In genomic region chr15:89506026-89506686, GRCh38 we compare ENCODE assay signal across 20 cellular contexts. TPM values are rescaled to one million over a fixed set of nuclear protein-coding genes. Genes with fewer than 3 reads are reported as not detected.
DNase-seq lines count a peak whose midpoint lies in the region; ATAC-seq, FAIRE-seq and TF ChIP-seq lines count a peak whose summit lies in the region.
"Had no signal": no experiment of that assay in that cellular context is flagged by ENCODE, and none has a peak within 500 bp of the region (broad histone marks: within the 10 kb centered on the region; RNA-seq: fewer than 3 reads in every experiment).

No MANE protein-coding gene starts in this region.

- H3K79me2 ChIP-seq in H1 (ENCODE audit: control insufficient read depth in 1 of 2, insufficient read depth in 2 of 2, low read length in 2 of 2): no peaks in the 10 kb centered on the region

- 87% methylated on average over 4 of the region's 4 CpGs; no CpG with 5 or more reads in 1 of the 2 experiments for WGBS in H1 (ENCODE audit: extremely low coverage in 1 of 2, insufficient coverage in 1 of 2, insufficient read length in 1 of 2, insufficient replicate concordance in 2 of 2, low coverage in 1 of 2, low lambda C conversion rate in 2 of 2, missing lambda C conversion rate in 1 of 2), 2 experiments
- 82% methylated on average over 4 of the region's 4 CpGs for WGBS in right cardiac atrium

- H4K8ac ChIP-seq in H1 (ENCODE audit: extremely low read depth, insufficient read depth, low read length): no peak overlapping the region

- no peak overlapping the region for H3K4me2 ChIP-seq in H1 (ENCODE audit: insufficient read depth in 1 of 2, low read depth in 2 of 2, low read length in 2 of 2)
- H3K4me2 ChIP-seq: BLaER1 treated with 17β-estradiol and CSF1 and Interleukin-3, amounts not matched to agents 10 nM and 100 nM had no signal

- CTCF ChIA-PET in H1 (lab: Charles Lee; ENCODE audit: partially characterized antibody): interaction anchor here (0.6 to 1.9 kb wide), 11 partner anchors 11 to 803 kb away, joined by 3 to 15 read pairs (median 3); partner anchors contain the start of gene RHCG

- no peak overlapping the region for H3K4ac ChIP-seq in H1 (replicated peaks; ENCODE audit: insufficient read length, low read depth, low read length)

- no peak overlapping the region for H2AFZ ChIP-seq in H1 (ENCODE audit: low read length)

- no peaks in the 10 kb centered on the region for H3K36me3 Mint-ChIP-seq in activated T-cell treated with anti-CD3 and anti-CD28 coated beads, Interleukin-2, amount 50 U/mL, for 24 hours (ENCODE audit: low read depth)
- no peaks in the 10 kb centered on the region for H3K36me3 Mint-ChIP-seq in activated T-cell treated with anti-CD3 and anti-CD28 coated beads, Interleukin-2, amount 50 U/mL, for 72 hours (ENCODE audit: insufficient read depth in 2 of 2)
- H3K36me3 Mint-ChIP-seq: CD4-positive, CD25-positive, alpha-beta regulatory T cell had no signal

- no peak overlapping the region for H2BK120ac ChIP-seq in H1 (replicated peaks; ENCODE audit: low read depth, low read length)

- H3K4me1 ChIP-seq in RWPE2 (ENCODE audit: insufficient read depth, poor library complexity, severe bottlenecking): peaks cover 12% of the 10 kb centered on the region
- H3K4me1 ChIP-seq in H1 (replicated peaks in 1 of 4; ENCODE audit: control insufficient read depth in 3 of 4, insufficient read depth in 4 of 4, low read length in 3 of 4): no peaks in the 10 kb centered on the region
- no peaks in the 10 kb centered on the region for H3K4me1 ChIP-seq in right cardiac atrium (ENCODE audit: control insufficient read depth, insufficient read depth, low read length)
- H3K4me1 ChIP-seq: BLaER1 treated with 17β-estradiol and CSF1 and Interleukin-3, amounts not matched to agents 10 nM and 100 nM had no signal

- H2BK12ac ChIP-seq in H1 (ENCODE audit: low read depth, low read length): no peak overlapping the region

- H2AK5ac ChIP-seq in H1 (ENCODE audit: low read depth, low read length): no peak overlapping the region

- H3K4me3 ChIP-seq in RWPE2 (ENCODE audit: severe bottlenecking): no peak overlapping the region
- no peak overlapping the region for H3K4me3 ChIP-seq in H1 (ENCODE audit: extremely low read depth in 1 of 4, insufficient read depth in 2 of 4, low read depth in 3 of 4, low read length in 4 of 4)
- no peak overlapping the region for H3K4me3 ChIP-seq in right cardiac atrium (ENCODE audit: low read length)
- H3K4me3 ChIP-seq: BLaER1 treated with 17β-estradiol and CSF1 and Interleukin-3, amounts not matched to agents 10 nM and 100 nM; GM12878 had no signal

- H3K4me1 Mint-ChIP-seq in activated T-cell treated with anti-CD3 and anti-CD28 coated beads, Interleukin-2, amount 50 U/mL, for 24 hours (ENCODE audit: low read depth): no peaks in the 10 kb centered on the region
- H3K4me1 Mint-ChIP-seq in activated T-cell treated with anti-CD3 and anti-CD28 coated beads, Interleukin-2, amount 50 U/mL, for 72 hours (ENCODE audit: low read depth): no peaks in the 10 kb centered on the region
- H3K4me1 Mint-ChIP-seq: CD4-positive, CD25-positive, alpha-beta regulatory T cell had no signal

- POLR2A ChIA-PET in H1 (lab: Charles Lee; ENCODE audit: partially characterized antibody): no interaction called here

- H3K27ac ChIP-seq in RWPE2 (ENCODE audit: poor library complexity, severe bottlenecking) (no peak overlapping the region), H1 (ENCODE audit: low read depth, low read length) (no peak overlapping the region), right cardiac atrium (ENCODE audit: low read length) (no peak overlapping the region)
- H3K27ac ChIP-seq: BLaER1 treated with 17β-estradiol and CSF1 and Interleukin-3, amounts not matched to agents 10 nM and 100 nM had no signal

- no peak overlapping the region for H3K56ac ChIP-seq in H1 (replicated peaks; ENCODE audit: insufficient read length, low read depth, low read length)

- no peak for ATAC-seq in activated T-cell treated with anti-CD3 and anti-CD28 coated beads, Interleukin-2, amount 50 U/mL, for 72 hours (replicated peaks in 1 of 2)
- ATAC-seq in RWPE2 (ENCODE audit: low read depth): no peak
- no peak for ATAC-seq in activated CD4-positive, CD25-positive, alpha-beta regulatory T cell treated with anti-CD3 and anti-CD28 coated beads, Interleukin-2, amount 50 U/mL, for 24 hours
- ATAC-seq in right cardiac atrium: no peak
- ATAC-seq: GM12878, HCT116 had no signal

- TF ChIP-seq RAD21 in H1 (IDR thresholded peaks at IDR 0.05 in 1 of 2, conservative IDR thresholded peaks at IDR 0.05 in 1 of 2; ENCODE audit: low read depth in 2 of 2, low read length in 2 of 2): no peak

- no peak overlapping the region for H3K18ac ChIP-seq in H1 (ENCODE audit: extremely low read depth, low read length)

- no peak overlapping the region for H4K91ac ChIP-seq in H1 (replicated peaks; ENCODE audit: insufficient read length, low read length)

- no peaks in the 10 kb centered on the region for H3K79me1 ChIP-seq in H1 (ENCODE audit: low read depth, low read length)

- H3K9me3 ChIP-seq in RWPE2 (ENCODE audit: severe bottlenecking) (no peaks in the 10 kb centered on the region), H1 (ENCODE audit: insufficient read depth in 2 of 2, low read depth in 1 of 2, low read length in 1 of 2) (no peaks in the 10 kb centered on the region), right cardiac atrium (ENCODE audit: control insufficient read depth, low read length) (no peaks in the 10 kb centered on the region)
- H3K9me3 ChIP-seq: BLaER1 treated with 17β-estradiol and CSF1 and Interleukin-3, amounts not matched to agents 10 nM and 100 nM had no signal

- H3K9ac ChIP-seq in H1 (replicated peaks in 1 of 4; ENCODE audit: extremely low read depth in 1 of 4, low read depth in 3 of 4, low read length in 3 of 4): no peak overlapping the region
- H3K9ac ChIP-seq: BLaER1 treated with 17β-estradiol and CSF1 and Interleukin-3, amounts not matched to agents 10 nM and 100 nM had no signal

- H3K27ac Mint-ChIP-seq in activated T-cell treated with anti-CD3 and anti-CD28 coated beads, Interleukin-2, amount 50 U/mL, for 24 hours: no peak overlapping the region
- H3K27ac Mint-ChIP-seq in activated T-cell treated with anti-CD3 and anti-CD28 coated beads, Interleukin-2, amount 50 U/mL, for 72 hours: no peak overlapping the region
- H3K27ac Mint-ChIP-seq: CD4-positive, CD25-positive, alpha-beta regulatory T cell had no signal

- FAIRE-seq in H1 (lab: Jason Lieb, UNC): no peak
- FAIRE-seq: GM12878, GM18507, H54 had no signal

- H3K4me3 Mint-ChIP-seq in activated T-cell treated with anti-CD3 and anti-CD28 coated beads, Interleukin-2, amount 50 U/mL, for 24 hours: no peak overlapping the region
- no peak overlapping the region for H3K4me3 Mint-ChIP-seq in activated T-cell treated with anti-CD3 and anti-CD28 coated beads, Interleukin-2, amount 50 U/mL, for 72 hours
- H3K4me3 Mint-ChIP-seq: CD4-positive, CD25-positive, alpha-beta regulatory T cell had no signal

- H2BK20ac ChIP-seq in H1 (ENCODE audit: low read length): no peak overlapping the region

- no peak overlapping the region for H3K14ac ChIP-seq in H1 (ENCODE audit: insufficient read length)

- H4K5ac ChIP-seq in H1 (ENCODE audit: insufficient read length, low read depth, low read length): no peak overlapping the region

- no peaks in the 10 kb centered on the region for H3K9me3 Mint-ChIP-seq in activated T-cell treated with anti-CD3 and anti-CD28 coated beads, Interleukin-2, amount 50 U/mL, for 24 hours
- peaks cover 0 to 2% of the 10 kb centered on the region in 2 donors for H3K9me3 Mint-ChIP-seq in activated T-cell treated with anti-CD3 and anti-CD28 coated beads, Interleukin-2, amount 50 U/mL, for 72 hours

- no peaks in the 10 kb centered on the region for H4K20me1 ChIP-seq in H1 (replicated peaks in 1 of 2; ENCODE audit: control insufficient read depth in 1 of 2, insufficient read depth in 2 of 2, low read length in 2 of 2)
- H4K20me1 ChIP-seq: BLaER1 treated with 17β-estradiol and CSF1 and Interleukin-3, amounts not matched to agents 10 nM and 100 nM had no signal

- intact Hi-C loops in right cardiac atrium (cut with DNase I): no loop called here

- H2BK5ac ChIP-seq in H1 (ENCODE audit: low read depth, low read length): no peak overlapping the region

- peak; percentile 6 for DNase-seq in activated T-cell treated with anti-CD3 and anti-CD28 coated beads, Interleukin-2, amount 50 U/mL, for 24 hours
- no peak for DNase-seq in activated T-cell treated with anti-CD3 and anti-CD28 coated beads, Interleukin-2, amount 50 U/mL, for 72 hours
- DNase-seq in RWPE2 (ENCODE audit: low spot score) (peak; percentile 24), H1 (ENCODE audit: low read depth in 1 of 2, low spot score in 2 of 2) (no peak), mesenteric fat pad (ENCODE audit: low spot score) (peak; percentile 76), right cardiac atrium (no peak)
- no peak for DNase-seq in activated naive CD4-positive, alpha-beta T cell treated with Interleukin-2 at 50 U/mL for 16 hours
- DNase-seq: ACHN; Calu3; CD4-positive, CD25-positive, alpha-beta regulatory T cell; DMS79 had no signal

- TF ChIP-seq EP300 in H1 (IDR thresholded peaks at IDR 0.05; ENCODE audit: borderline replicate concordance in 1 of 2, low read depth in 2 of 2, low read length in 2 of 2): no peak

- TF ChIP-seq CTCF in RWPE2 (IDR thresholded peaks at IDR 0.05; ENCODE audit: poor library complexity, severe bottlenecking): no peak
- no peak for TF ChIP-seq CTCF in H1 (IDR thresholded peaks at IDR 0.05; ENCODE audit: control extremely low read depth in 1 of 3, insufficient read depth in 1 of 3, low read depth in 1 of 3, low read length in 3 of 3)

- H3K23me2 ChIP-seq in H1 (ENCODE audit: low read depth, low read length): peaks cover 1% of the 10 kb centered on the region; the same call in 1 of the 2 replicates

- H3K27me3 Mint-ChIP-seq in activated T-cell treated with anti-CD3 and anti-CD28 coated beads, Interleukin-2, amount 50 U/mL, for 24 hours: peaks cover 33% of the 10 kb centered on the region
- H3K27me3 Mint-ChIP-seq in activated T-cell treated with anti-CD3 and anti-CD28 coated beads, Interleukin-2, amount 50 U/mL, for 72 hours (ENCODE audit: low read depth): peaks cover 18% of the 10 kb centered on the region

- H3K36me3 ChIP-seq in RWPE2 (ENCODE audit: low read depth) (0 out of 2 replicates have a peak, but pooled peaks cover 3% of the 10 kb centered on the region), H1 (ENCODE audit: control insufficient read depth in 2 of 4, insufficient read depth in 4 of 4, low read length in 3 of 4) (no peaks in the 10 kb centered on the region)
- H3K36me3 ChIP-seq: BLaER1 treated with 17β-estradiol and CSF1 and Interleukin-3, amounts not matched to agents 10 nM and 100 nM had no signal

- H3K23ac ChIP-seq in H1 (ENCODE audit: insufficient read length): no peak overlapping the region

- no peak overlapping the region for H2BK15ac ChIP-seq in H1 (ENCODE audit: low read length)

- TF ChIP-seq POLR2A in H1 (IDR thresholded peaks at IDR 0.05; ENCODE audit: control extremely low read depth in 1 of 2, low read depth in 2 of 2, low read length in 2 of 2): no peak

- H3K27me3 ChIP-seq in RWPE2 (ENCODE audit: insufficient read depth, poor library complexity, severe bottlenecking) (no peaks in the 10 kb centered on the region), H1 (replicated peaks in 1 of 4; ENCODE audit: control insufficient read depth in 3 of 4, extremely low read depth in 1 of 4, insufficient read depth in 3 of 4, low read length in 3 of 4) (no peaks in the 10 kb centered on the region), right cardiac atrium (ENCODE audit: control insufficient read depth, insufficient read depth) (no peaks in the 10 kb centered on the region)
- H3K27me3 ChIP-seq: BLaER1 treated with 17β-estradiol and CSF1 and Interleukin-3, amounts not matched to agents 10 nM and 100 nM had no signal

RNA-seq across cellular contexts. Expression of gene RHCG, which starts 9.8 kb away (rescaled TPM):
- total RNA-seq in activated T-cell treated with anti-CD3 and anti-CD28 coated beads, Interleukin-2, amount 50 U/mL, for 72 hours: not detected
- 0.46 TPM in 1 of 2 replicates, not detected in the other for total RNA-seq in H1 (2021; fragmentation: NEBNext Ultra II Directional; extraction: Animal tissue kit (Norgen Biotek cat#: 25700))
- polyA plus RNA-seq in H1 (2011; rRNA removed) (0.53 and 0.68 TPM in 2 replicates), right cardiac atrium (0.93 TPM)
- 0.74 TPM for polyA plus RNA-seq in H1 (2011; cell fraction: cytosol; rRNA removed)
- polyA plus RNA-seq in H1 (2011; cell fraction: nucleus; rRNA removed): 0.97 TPM
- 0.25 to 0.58 TPM (median 0.45 TPM) in 4 replicates for polyA plus RNA-seq in H1 (2012, experiment 1 of 2)
- 0.39 TPM for polyA plus RNA-seq in H1 (2012, experiment 2 of 2)
- 0.43 TPM for polyA plus RNA-seq in H1 (2013, experiment 1 of 2)
- polyA plus RNA-seq in H1 (2013, experiment 2 of 2): 0.37 TPM
- 1.2 and 1.6 TPM in 2 replicates for polyA minus RNA-seq in H1 (2011; rRNA and poly(A)+ RNA removed)
- not detected for polyA minus RNA-seq in H1 (2011; cell fraction: cytosol; rRNA and poly(A)+ RNA removed)
- 0.30 TPM for polyA minus RNA-seq in H1 (2011; cell fraction: nucleus; rRNA and poly(A)+ RNA removed)
- total RNA-seq in mesenteric fat pad (5.7 TPM), right cardiac atrium (under 1 TPM in 2 of 4 donors, not detected in 2; 0.24 to 0.76 TPM)
- total RNA-seq: A172; CD4-positive, CD25-positive, alpha-beta regulatory T cell; G401; HT1080 had no signal
- polyA plus RNA-seq: CD4-positive, CD25-positive, alpha-beta regulatory T cell had no signal

Comparison
In these comparisons a context has a peak if more than half of its experiments do, and no peak if none do; other contexts are left out.
1. DNase-seq: peak in activated T-cell treated with anti-CD3 and anti-CD28 coated beads, Interleukin-2, amount 50 U/mL, for 24 hours (single experiment), RWPE2 (single experiment) and mesenteric fat pad (single experiment); none in activated T-cell treated with anti-CD3 and anti-CD28 coated beads, Interleukin-2, amount 50 U/mL, for 72 hours (0 of 2), H1 (0 of 2), activated naive CD4-positive, alpha-beta T cell treated with Interleukin-2 at 50 U/mL for 16 hours (single experiment) and right cardiac atrium (0 of 3).